In the genomic region with DNA sequence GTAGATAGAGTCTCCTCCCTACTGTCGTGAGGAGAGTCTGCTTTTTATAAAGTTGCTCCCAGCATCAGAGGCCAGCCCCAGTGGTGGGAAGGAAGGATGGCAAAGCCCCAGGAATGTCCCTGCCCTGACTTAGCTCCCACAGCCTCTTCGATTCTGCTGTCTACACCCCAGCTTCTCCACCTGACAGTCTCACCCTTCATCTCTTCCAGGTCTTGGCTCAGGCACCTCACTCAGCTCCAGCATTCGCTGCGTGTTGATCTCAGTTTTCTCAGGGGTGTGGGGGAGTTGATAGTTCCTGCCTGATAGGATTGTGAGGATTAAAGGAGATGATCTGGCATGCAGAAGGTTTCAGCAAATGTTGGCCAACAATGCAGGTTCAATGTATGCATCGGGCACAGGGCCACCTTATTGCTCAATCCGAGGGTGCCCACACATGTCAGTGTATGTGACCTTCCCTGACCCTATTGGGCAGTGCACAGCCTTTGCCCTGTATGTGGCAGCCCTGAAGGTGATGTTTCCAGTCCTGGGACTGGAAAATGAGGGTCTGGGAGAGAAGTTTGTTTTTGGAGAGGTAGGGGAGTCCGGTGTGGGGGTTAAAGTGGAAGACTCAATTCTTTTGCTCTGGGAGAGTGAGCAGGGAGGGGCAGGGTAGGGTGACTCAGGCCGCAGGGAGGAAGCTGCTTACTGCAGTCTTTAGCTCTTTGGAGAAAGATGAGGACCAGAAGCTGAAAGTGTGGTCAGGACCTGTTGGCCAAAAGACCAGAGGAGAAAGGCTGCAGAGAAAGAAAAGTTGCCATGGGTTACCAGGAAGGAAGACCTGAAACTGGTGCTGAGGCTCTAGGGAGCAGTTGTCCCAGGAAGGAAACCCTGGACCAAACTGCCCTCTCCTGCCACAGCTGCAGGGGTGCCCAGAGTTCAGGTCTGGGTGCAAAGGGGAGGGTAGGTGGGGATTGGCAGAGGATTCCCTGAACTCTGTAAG, we compare ENCODE assay signal across 10 cellular contexts.
DNase-seq lines count a peak whose midpoint lies in the region; ATAC-seq and TF ChIP-seq lines count a peak whose summit lies in the region.
"Had no signal": no experiment of that assay in that cellular context is flagged by ENCODE, and none has a peak within 500 bp of the region (broad histone marks: within the 10 kb centered on the region; RNA-seq: fewer than 3 reads in every experiment).

No MANE protein-coding gene starts in this region.

- peak overlapping the region; percentile 2 for H3K27ac Mint-ChIP-seq in chondrocyte (ENCODE audit: unreplicated experiment)

- no peak for TF ChIP-seq CTCF in chondrocyte (IDR thresholded peaks at IDR 0.05)

- ATAC-seq in GM19395 (IDR thresholded peaks at IDR 0.05; ENCODE audit: unreplicated experiment): no peak

- peak; percentile 69 to 77 for DNase-seq in AML-193 (lab: John Stamatoyannopoulos, UW)
- peak; percentile 81 for DNase-seq in MV-4-11 (lab: John Stamatoyannopoulos, UW)
- no peak for DNase-seq in chondrocyte (ENCODE audit: low spot score)
- DNase-seq in mucosa of gallbladder (ENCODE audit: low spot score): peak; percentile 9
- DNase-seq in epidermal melanocyte (ENCODE audit: insufficient read length, low spot score): no peak
- DNase-seq in middle frontal gyrus (ENCODE audit: extremely low spot score, low spot score): no peak
- no peak for DNase-seq in DMS 273 treated with DMSO at 0.1 percent for 48 hours (lab: John Stamatoyannopoulos, UW)
- DNase-seq: stimulated activated CD4-positive, alpha-beta T cell treated with anti-CD3 and anti-CD28 coated beads, Interleukin-12 subunit alpha, Interleukin-12 subunit beta, amount 100 ng/mL, for 4 hours; T-helper 1 cell had no signal

- H3K27me3 Mint-ChIP-seq in chondrocyte (ENCODE audit: low read depth): no peaks in the 10 kb centered on the region

- no peaks in the 10 kb centered on the region for H3K36me3 Mint-ChIP-seq in chondrocyte (ENCODE audit: low read depth)

- peaks cover 52% of the 10 kb centered on the region for H3K4me1 Mint-ChIP-seq in chondrocyte (ENCODE audit: low read depth)

- no peaks in the 10 kb centered on the region for H3K9me3 Mint-ChIP-seq in chondrocyte (ENCODE audit: low read depth)

- peak overlapping the region; percentile 2 for H3K4me3 Mint-ChIP-seq in chondrocyte (ENCODE audit: unreplicated experiment)

Comparison
In these comparisons a context has a peak if more than half of its experiments do, and no peak if none do; other contexts are left out.
1. DNase-seq: peak in AML-193 (2 of 2), MV-4-11 (single experiment) and mucosa of gallbladder (single experiment); none in chondrocyte (single experiment), epidermal melanocyte (single experiment), middle frontal gyrus (single experiment) and DMS 273 treated with DMSO at 0.1 percent for 48 hours (single experiment).